1 cellular context compared by ENCODE assay signal in genomic region chr3:69066121-69066520, GRCh38.
TF ChIP-seq lines count a peak whose summit lies in the region.

No MANE protein-coding gene starts in this region.

TF ChIP-seq in K562, 482 proteins besides CTCF, POLR2A, EP300 and RAD21:
- TF ChIP-seq ZFP36 (IDR thresholded peaks at IDR 0.05; ENCODE audit: low read depth, low read length, partially characterized antibody) (no peak), IFI16 (CRISPR knock-in tag; IDR thresholded peaks at IDR 0.05) (no peak), HNRNPUL1 (IDR thresholded peaks at IDR 0.05; ENCODE audit: low read length) (no peak), POLR2AphosphoS5 (IDR thresholded peaks at IDR 0.05; ENCODE audit: control insufficient read depth, insufficient read depth, low read depth, low read length) (no peak), KLF13 (tag; IDR thresholded peaks at IDR 0.05; ENCODE audit: borderline replicate concordance, low read depth) (no peak), DDX20 (tag; IDR thresholded peaks at IDR 0.05; ENCODE audit: low read depth) (no peak), OTX1 (CRISPR knock-in tag; IDR thresholded peaks at IDR 0.05) (no peak), SRSF9 (IDR thresholded peaks at IDR 0.05; ENCODE audit: borderline replicate concordance, low read depth, low read length) (no peak), ZFPM2 (CRISPR knock-in tag; IDR thresholded peaks at IDR 0.05) (no peak)
